21 cellular contexts compared by ENCODE assay signal in genomic region chrY:7502896-7503295, GRCh38.
"Had no signal": no experiment of that assay in that cellular context is flagged by ENCODE, and none has a peak within 500 bp of the region (broad histone marks: within the 10 kb centered on the region; RNA-seq: fewer than 3 reads in every experiment).

No MANE protein-coding gene starts in this region.

- H3K27ac ChIP-seq: breast epithelium, gastrocnemius medialis, left ventricle myocardium inferior, prostate gland, tibial artery had no signal

- DNase-seq: activated B cell treated with CpG ODN at 0.5 μM for 24 hours; activated CD4-positive, alpha-beta T cell treated with anti-CD3 and anti-CD28 coated beads for 36 hours; activated CD4-positive, alpha-beta T cell treated with anti-CD3 and anti-CD28 coated beads, Interleukin-2, amount 50 U/mL, for 4 hours; activated CD8-positive, alpha-beta memory T cell treated with anti-CD3 and anti-CD28 coated beads, Interleukin-2, amount 50 U/mL, for 48 hours; activated naive CD4-positive, alpha-beta T cell treated with Interleukin-2 at 50 U/mL for 16 hours; activated naive CD8-positive, alpha-beta T cell treated with anti-CD3 and anti-CD28 coated beads, Interleukin-2, amount 10 ng/mL, durations not matched to agents 7 days and 5 days; activated T-cell treated with anti-CD3 and anti-CD28 coated beads, Interleukin-2, amount 50 U/mL, for 48 hours; amniotic stem cell; gastrocnemius medialis; head of caudate nucleus; hypothalamus; left ventricle myocardium inferior; right cardiac atrium; stimulated activated CD4-positive, alpha-beta T cell treated with anti-CD3 and anti-CD28 coated beads, Interleukin-1b, Interleukin-23, amount 100 ng/mL, for 48 hours; T1000; tibial artery had no signal

- H3K27me3 ChIP-seq: breast epithelium, gastrocnemius medialis, tibial artery had no signal

- H3K4me1 Mint-ChIP-seq: activated B cell treated with CpG ODN at 0.5 μM for 24 hours; activated CD4-positive, alpha-beta T cell treated with anti-CD3 and anti-CD28 coated beads for 36 hours; activated naive CD8-positive, alpha-beta T cell treated with anti-CD3 and anti-CD28 coated beads, Interleukin-2, amount 10 ng/mL, durations not matched to agents 7 days and 5 days had no signal

- H3K4me3 ChIP-seq: breast epithelium, gastrocnemius medialis, left ventricle myocardium inferior, prostate gland, tibial artery had no signal

- H3K27ac Mint-ChIP-seq: activated B cell treated with CpG ODN at 0.5 μM for 24 hours; activated CD4-positive, alpha-beta T cell treated with anti-CD3 and anti-CD28 coated beads for 36 hours; activated naive CD8-positive, alpha-beta T cell treated with anti-CD3 and anti-CD28 coated beads, Interleukin-2, amount 10 ng/mL, durations not matched to agents 7 days and 5 days; natural killer cell treated with Interleukin-12 subunit alpha and Interleukin-12 subunit beta and Interleukin-15 and Interleukin-18, amount 100 ng/mL, for 72 hours; stimulated activated naive CD8-positive, alpha-beta T cell treated with anti-CD3 and anti-CD28 coated beads, Interleukin-15, Interleukin-2, amounts not matched to agents 100 ng/mL and 50 ng/mL, for 24 hours; T-helper 1 cell treated with Interleukin-12 subunit alpha and Interleukin-12 subunit beta and Interleukin-4 antibody, amounts not matched to agents 30 μg/mL and 1 μg/mL, for 36 hours had no signal

- H3K9me3 Mint-ChIP-seq: natural killer cell treated with Interleukin-12 subunit alpha and Interleukin-12 subunit beta and Interleukin-15 and Interleukin-18, amount 100 ng/mL, for 72 hours; T-helper 1 cell treated with Interleukin-12 subunit alpha and Interleukin-12 subunit beta and Interleukin-4 antibody, amounts not matched to agents 30 μg/mL and 1 μg/mL, for 36 hours had no signal

- H3K4me3 Mint-ChIP-seq: activated B cell treated with CpG ODN at 0.5 μM for 24 hours; activated CD4-positive, alpha-beta T cell treated with anti-CD3 and anti-CD28 coated beads for 36 hours; activated naive CD8-positive, alpha-beta T cell treated with anti-CD3 and anti-CD28 coated beads, Interleukin-2, amount 10 ng/mL, durations not matched to agents 7 days and 5 days; natural killer cell treated with Interleukin-12 subunit alpha and Interleukin-12 subunit beta and Interleukin-15 and Interleukin-18, amount 100 ng/mL, for 72 hours; stimulated activated naive CD8-positive, alpha-beta T cell treated with anti-CD3 and anti-CD28 coated beads, Interleukin-15, Interleukin-2, amounts not matched to agents 100 ng/mL and 50 ng/mL, for 24 hours; T-helper 1 cell treated with Interleukin-12 subunit alpha and Interleukin-12 subunit beta and Interleukin-4 antibody, amounts not matched to agents 30 μg/mL and 1 μg/mL, for 36 hours had no signal

- H3K9me3 ChIP-seq: breast epithelium, gastrocnemius medialis, left ventricle myocardium inferior, prostate gland, tibial artery had no signal

- H3K27me3 Mint-ChIP-seq: activated B cell treated with CpG ODN at 0.5 μM for 24 hours; activated naive CD8-positive, alpha-beta T cell treated with anti-CD3 and anti-CD28 coated beads, Interleukin-2, amount 10 ng/mL, durations not matched to agents 7 days and 5 days had no signal

- H3K36me3 ChIP-seq: breast epithelium, gastrocnemius medialis, left ventricle myocardium inferior, prostate gland, tibial artery had no signal

- H3K4me1 ChIP-seq: breast epithelium, gastrocnemius medialis, left ventricle myocardium inferior, prostate gland, tibial artery had no signal

- H3K36me3 Mint-ChIP-seq: activated naive CD8-positive, alpha-beta T cell treated with anti-CD3 and anti-CD28 coated beads, Interleukin-2, amount 10 ng/mL, durations not matched to agents 7 days and 5 days had no signal
